16 cellular contexts compared by ENCODE assay signal in the genomic region with DNA sequence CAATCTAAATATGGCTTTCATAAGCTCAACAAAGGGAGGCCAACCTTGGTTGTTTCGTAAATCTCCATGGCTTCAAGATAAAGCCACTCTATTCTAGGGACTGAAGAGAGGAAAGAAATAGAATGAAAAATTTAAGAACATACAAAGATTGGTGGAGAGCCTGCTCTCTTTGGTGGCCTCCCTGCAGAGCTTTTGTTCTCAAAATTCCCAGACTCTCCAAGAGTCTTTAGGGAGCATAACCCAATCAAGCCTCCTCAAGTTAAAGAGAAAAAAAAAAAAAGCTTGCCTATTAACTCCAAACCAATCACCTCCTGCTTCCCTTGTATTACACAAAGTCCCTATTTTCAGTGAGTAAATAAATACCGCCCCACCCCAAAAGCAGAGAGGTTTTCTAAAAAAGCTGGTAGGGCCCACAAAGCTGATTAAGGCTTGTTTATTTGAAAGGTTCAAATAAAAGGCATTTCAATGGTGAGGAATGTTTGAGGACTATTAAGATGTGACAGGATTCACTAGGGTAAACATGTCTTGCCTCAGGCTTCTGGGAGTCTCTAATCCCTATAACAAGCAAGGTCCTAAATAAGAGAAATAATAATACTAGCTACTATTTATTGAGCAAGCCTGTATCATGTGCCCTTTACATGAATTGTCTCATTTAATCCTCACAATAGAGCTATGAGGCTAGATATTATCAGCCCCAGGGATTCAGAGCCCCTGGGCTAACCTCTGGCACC.
"Had no signal": no experiment of that assay in that cellular context is flagged by ENCODE, and none has a peak within 500 bp of the region (broad histone marks: within the 10 kb centered on the region; RNA-seq: fewer than 3 reads in every experiment).

No MANE protein-coding gene starts in this region.

- H3K27me3 ChIP-seq: body of pancreas, sigmoid colon, upper lobe of right lung had no signal

- H3K27ac Mint-ChIP-seq: activated naive CD4-positive, alpha-beta T cell treated with anti-CD3 and anti-CD28 coated beads, Interleukin-2, amount 50 U/mL, for 72 hours; dendritic cell treated with granulocyte-macrophage colony-stimulating factor and Interleukin-4, amounts not matched to agents 40 ng/mL and 50 ng/mL, for 4 days; natural killer cell treated with Interleukin-12 subunit alpha and Interleukin-12 subunit beta and Interleukin-15 and Interleukin-18, amount 100 ng/mL, for 72 hours; stimulated activated naive CD8-positive, alpha-beta T cell treated with anti-CD3 and anti-CD28 coated beads, Interleukin-15, Interleukin-2, amounts not matched to agents 100 ng/mL and 50 ng/mL, for 24 hours had no signal

- H3K36me3 ChIP-seq: sigmoid colon, upper lobe of right lung had no signal

- DNase-seq: activated CD4-positive, alpha-beta T cell treated with anti-CD3 and anti-CD28 coated beads, Interleukin-2, amount 50 U/mL, for 48 hours; activated CD4-positive, CD25-positive, alpha-beta regulatory T cell treated with anti-CD3 and anti-CD28 coated beads, Interleukin-2, amount 50 U/mL, for 72 hours; activated effector memory CD4-positive, alpha-beta T cell treated with anti-CD3 and anti-CD28 coated beads, Interleukin-2, amount 50 U/mL, for 16 hours; activated T-cell treated with anti-CD3 and anti-CD28 coated beads, Interleukin-2, amount 50 U/mL, for 4 hours; amniotic stem cell; body of pancreas; cerebellar nuclear complex; erythroblast; left cardiac atrium; sigmoid colon; stimulated activated CD4-positive, alpha-beta T cell treated with anti-CD3 and anti-CD28 coated beads, Interleukin-2, amount 100 ng/mL, for 24 hours; upper lobe of right lung had no signal

- H3K27me3 Mint-ChIP-seq: dendritic cell treated with granulocyte-macrophage colony-stimulating factor and Interleukin-4, amounts not matched to agents 40 ng/mL and 50 ng/mL, for 4 days; stimulated activated naive CD8-positive, alpha-beta T cell treated with anti-CD3 and anti-CD28 coated beads, Interleukin-15, Interleukin-2, amounts not matched to agents 100 ng/mL and 50 ng/mL, for 24 hours had no signal

- H3K4me3 Mint-ChIP-seq: activated T-cell treated with anti-CD3 and anti-CD28 coated beads, Interleukin-2, amount 50 U/mL, for 4 hours; dendritic cell treated with granulocyte-macrophage colony-stimulating factor and Interleukin-4, amounts not matched to agents 40 ng/mL and 50 ng/mL, for 4 days; natural killer cell treated with Interleukin-12 subunit alpha and Interleukin-12 subunit beta and Interleukin-15 and Interleukin-18, amount 100 ng/mL, for 72 hours; stimulated activated naive CD8-positive, alpha-beta T cell treated with anti-CD3 and anti-CD28 coated beads, Interleukin-15, Interleukin-2, amounts not matched to agents 100 ng/mL and 50 ng/mL, for 24 hours had no signal

- H3K4me1 ChIP-seq: body of pancreas, sigmoid colon, upper lobe of right lung had no signal

- H3K9me3 ChIP-seq: body of pancreas, sigmoid colon, upper lobe of right lung had no signal

- H3K9me3 Mint-ChIP-seq: activated naive CD4-positive, alpha-beta T cell treated with anti-CD3 and anti-CD28 coated beads, Interleukin-2, amount 50 U/mL, for 72 hours; activated T-cell treated with anti-CD3 and anti-CD28 coated beads, Interleukin-2, amount 50 U/mL, for 4 hours; dendritic cell treated with granulocyte-macrophage colony-stimulating factor and Interleukin-4, amounts not matched to agents 40 ng/mL and 50 ng/mL, for 4 days; natural killer cell treated with Interleukin-12 subunit alpha and Interleukin-12 subunit beta and Interleukin-15 and Interleukin-18, amount 100 ng/mL, for 72 hours; stimulated activated naive CD8-positive, alpha-beta T cell treated with anti-CD3 and anti-CD28 coated beads, Interleukin-15, Interleukin-2, amounts not matched to agents 100 ng/mL and 50 ng/mL, for 24 hours had no signal

- H3K27ac ChIP-seq: body of pancreas, sigmoid colon, upper lobe of right lung had no signal

- H3K36me3 Mint-ChIP-seq: activated naive CD4-positive, alpha-beta T cell treated with anti-CD3 and anti-CD28 coated beads, Interleukin-2, amount 50 U/mL, for 72 hours; natural killer cell treated with Interleukin-12 subunit alpha and Interleukin-12 subunit beta and Interleukin-15 and Interleukin-18, amount 100 ng/mL, for 72 hours had no signal

- H3K4me3 ChIP-seq: body of pancreas, sigmoid colon, upper lobe of right lung had no signal
